ENCODE assay signal across 2 cellular contexts in genomic region chr22:40678493-40679248, GRCh38.
TF ChIP-seq lines count a peak whose summit lies in the region.

No MANE protein-coding gene starts in this region.

TF ChIP-seq in IMR-90, 13 proteins besides CTCF, POLR2A, EP300 and RAD21:
- TF ChIP-seq SMC3 (IDR thresholded peaks at IDR 0.05; ENCODE audit: low read depth, low read length) (no peak), NFE2L2 (IDR thresholded peaks at IDR 0.05; ENCODE audit: low read depth, low read length) (no peak), RFX5 (IDR thresholded peaks at IDR 0.05; ENCODE audit: low read depth, low read length) (no peak), CEBPB (IDR thresholded peaks at IDR 0.05; ENCODE audit: low read depth, low read length) (no peak), CHD1 (IDR thresholded peaks at IDR 0.05; ENCODE audit: low read depth, low read length) (no peak), MAFK (IDR thresholded peaks at IDR 0.05; ENCODE audit: low read depth, low read length) (no peak), USF2 (IDR thresholded peaks at IDR 0.05; ENCODE audit: low read depth, low read length) (no peak), ELK1 (IDR thresholded peaks at IDR 0.05; ENCODE audit: borderline replicate concordance, low read depth, low read length) (no peak), BHLHE40 (IDR thresholded peaks at IDR 0.05; ENCODE audit: low read depth, low read length) (no peak), MAZ (IDR thresholded peaks at IDR 0.05; ENCODE audit: borderline replicate concordance, low read depth, low read length) (no peak), RCOR1 (IDR thresholded peaks at IDR 0.05; ENCODE audit: insufficient replicate concordance, low read length) (no peak), MXI1 (IDR thresholded peaks at IDR 0.05; ENCODE audit: borderline replicate concordance, low read depth, low read length) (no peak)

TF ChIP-seq in SK-N-SH treated with all-trans-retinoic acid at 6 μM for 48 hours, 23 proteins besides CTCF, POLR2A, EP300 and RAD21 (continued from another document):
- TF ChIP-seq RARB (CRISPR knock-in tag; IDR thresholded peaks at IDR 0.05) (no peak), TSHZ2 (CRISPR knock-in tag; IDR thresholded peaks at IDR 0.05) (no peak)
